ENCODE assay signal across 1 cellular context in genomic region chr7:91554893-91555292, GRCh38.
TF ChIP-seq lines count a peak whose summit lies in the region.

No MANE protein-coding gene starts in this region.

TF ChIP-seq in WTC11, 78 proteins besides CTCF, POLR2A, EP300 and RAD21 (continued from another document):
- TF ChIP-seq ZNF281 (CRISPR knock-in tag; IDR thresholded peaks at IDR 0.05) (no peak), ATF2 (CRISPR knock-in tag; IDR thresholded peaks at IDR 0.05; ENCODE audit: borderline replicate concordance, low read depth) (no peak), MYBL2 (CRISPR knock-in tag; IDR thresholded peaks at IDR 0.05) (no peak), PRDM15 (CRISPR knock-in tag; IDR thresholded peaks at IDR 0.05) (no peak), MXD4 (CRISPR knock-in tag; IDR thresholded peaks at IDR 0.05; ENCODE audit: borderline replicate concordance) (no peak)
